In genomic region chr2:63619328-63619727, GRCh38 we compare ENCODE assay signal across 21 cellular contexts.
"Had no signal": no experiment of that assay in that cellular context is flagged by ENCODE, and none has a peak within 500 bp of the region (broad histone marks: within the 10 kb centered on the region; RNA-seq: fewer than 3 reads in every experiment).

No MANE protein-coding gene starts in this region.

- H3K4me3 ChIP-seq: K562 had no signal

- H3K9me2 ChIP-seq: SK-N-SH had no signal

- H3K4me3 Mint-ChIP-seq: IgD-negative memory B cell had no signal

- H3K36me3 Mint-ChIP-seq: IgD-negative memory B cell had no signal

- H3K9me3 Mint-ChIP-seq: IgD-negative memory B cell had no signal

- H3K4me2 ChIP-seq: KMS-11, SK-N-SH had no signal

- H3K4me1 Mint-ChIP-seq: IgD-negative memory B cell had no signal

- ATAC-seq: K562 had no signal

- DNase-seq: Kasumi-1, MM.1S, NCI-H1092 treated with DMSO at 0.1 percent for 48 hours, NCI-H1436, NCI-H187, NCI-H2029, NCI-H2081 treated with DMSO at 0.1 percent for 48 hours, NCI-H2171, NCI-H226, NCI-H446, NCI-H510A, NCI-H524 treated with DMSO at 0.1 percent for 48 hours, NCI-H69, NCI-H774, SHP77, SK-N-SH, SW 1271 had no signal

- H3K9ac ChIP-seq: KMS-11, SK-N-SH had no signal

- H3K27ac Mint-ChIP-seq: IgD-negative memory B cell had no signal

- H3K27ac ChIP-seq: KMS-11, RWPE1 had no signal

- H3K9me3 ChIP-seq: SK-N-SH had no signal
